Comparison of ENCODE assay signal across 16 cellular contexts in the genomic region with DNA sequence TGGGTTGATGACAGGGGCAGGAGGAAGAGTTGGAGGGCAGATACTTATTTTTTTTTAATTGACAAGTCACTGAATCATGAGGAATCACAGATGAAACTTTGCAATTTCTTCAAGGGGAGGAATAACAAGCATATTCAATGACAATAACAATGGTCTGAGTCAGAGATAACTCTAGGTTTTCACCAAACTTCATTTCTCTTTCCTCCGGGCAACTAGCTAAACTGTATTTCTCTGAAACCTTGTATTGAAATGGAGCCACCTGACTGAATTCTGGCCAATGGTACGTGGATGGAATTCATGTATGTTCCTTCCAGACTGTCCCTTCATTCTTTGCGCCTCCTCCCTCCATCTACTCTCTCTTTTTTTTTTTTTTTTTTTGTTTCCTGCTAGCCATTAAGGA.
A peak's percentile ranks its signal among the peaks of the same experiment; 100 is the strongest.
DNase-seq lines count a peak whose midpoint lies in the region; FAIRE-seq and TF ChIP-seq lines count a peak whose summit lies in the region.
"Had no signal": no experiment of that assay in that cellular context is flagged by ENCODE, and none has a peak within 500 bp of the region (broad histone marks: within the 10 kb centered on the region; RNA-seq: fewer than 3 reads in every experiment).

No MANE protein-coding gene starts in this region.

- no peaks in the 10 kb centered on the region for H3K9me2 ChIP-seq in GM23248 (ENCODE audit: insufficient read depth)

- no peak overlapping the region for H4K91ac ChIP-seq in H1 (replicated peaks; ENCODE audit: insufficient read length, low read length)

- H3K36me3 ChIP-seq in GM23248 (ENCODE audit: low read depth) (no peaks in the 10 kb centered on the region), H1 (ENCODE audit: control insufficient read depth in 2 of 4, insufficient read depth in 4 of 4, low read length in 3 of 4) (no peaks in the 10 kb centered on the region), endodermal cell (ENCODE audit: control insufficient read depth, insufficient read depth, low read length) (no peaks in the 10 kb centered on the region), BE2C (no peaks in the 10 kb centered on the region)
- H3K36me3 ChIP-seq: HAP-1 had no signal

- no peak overlapping the region for H3K4ac ChIP-seq in H1 (replicated peaks; ENCODE audit: insufficient read length, low read depth, low read length)

- no peak overlapping the region for H2BK12ac ChIP-seq in H1 (ENCODE audit: low read depth, low read length)

- TF ChIP-seq CTCF in H1 (IDR thresholded peaks at IDR 0.05; ENCODE audit: control extremely low read depth in 1 of 3, insufficient read depth in 1 of 3, low read depth in 1 of 3, low read length in 3 of 3) = no peak
- no peak for TF ChIP-seq CTCF in mesothelial cell of epicardium (IDR thresholded peaks at IDR 0.05; ENCODE audit: unreplicated experiment)
- no peak for TF ChIP-seq CTCF in endodermal cell (conservative IDR thresholded peaks at IDR 0.05)
- no peak for TF ChIP-seq CTCF in BE2C (IDR thresholded peaks at IDR 0.05; ENCODE audit: low read depth, low read length)

- H3K4me3 Mint-ChIP-seq in mesothelial cell of epicardium (no peak overlapping the region), endodermal cell (no peak overlapping the region)
- H3K4me3 Mint-ChIP-seq: CD8-positive, alpha-beta T cell had no signal

- H3K56ac ChIP-seq in H1 (replicated peaks; ENCODE audit: insufficient read length, low read depth, low read length) = no peak overlapping the region

- no peak overlapping the region for H2BK120ac ChIP-seq in H1 (replicated peaks; ENCODE audit: low read depth, low read length)

- TF ChIP-seq POLR2A in H1 (IDR thresholded peaks at IDR 0.05; ENCODE audit: control extremely low read depth in 1 of 2, low read depth in 2 of 2, low read length in 2 of 2) = no peak

- no peak overlapping the region for H3K4me3 ChIP-seq in GM23248
- H3K4me3 ChIP-seq in H1 (ENCODE audit: extremely low read depth in 1 of 4, insufficient read depth in 2 of 4, low read depth in 3 of 4, low read length in 4 of 4) = no peak overlapping the region
- no peak overlapping the region for H3K4me3 ChIP-seq in endodermal cell (ENCODE audit: low read length)
- H3K4me3 ChIP-seq in BE2C (ENCODE audit: low read depth, low read length) = no peak overlapping the region
- H3K4me3 ChIP-seq: HAP-1 had no signal

- in situ Hi-C loops in GM23248 (cut with MboI) = no loop called here

- peaks cover 16% of the 10 kb centered on the region; the same call in 1 of the 2 replicates for H3F3A ChIP-seq in GM23248 (ENCODE audit: insufficient read depth)

- H3K9me3 Mint-ChIP-seq in mesothelial cell of epicardium (no peaks in the 10 kb centered on the region), endodermal cell (peaks cover 1% of the 10 kb centered on the region)

- H3K23me2 ChIP-seq in H1 (ENCODE audit: low read depth, low read length) = no peaks in the 10 kb centered on the region

- WGBS in GM23248 (ENCODE audit: low coverage in 1 of 2, low lambda C conversion rate in 2 of 2, missing lambda C conversion rate in 2 of 2), 2 experiments = 79 to 82% methylated on average over 3 of the region's 3 CpGs
- WGBS in H1 (ENCODE audit: extremely low coverage in 1 of 2, insufficient coverage in 1 of 2, insufficient read length in 1 of 2, insufficient replicate concordance in 2 of 2, low coverage in 1 of 2, low lambda C conversion rate in 2 of 2, missing lambda C conversion rate in 1 of 2), 2 experiments = 80% methylated on average over 3 of the region's 3 CpGs; no CpG with 5 or more reads in 1 of the 2 experiments
- WGBS in endodermal cell (ENCODE audit: insufficient coverage in 1 of 2, insufficient read length in 1 of 2), 2 experiments = 80 to 95% methylated on average over 1 to 3 of the region's 3 CpGs

- no peak overlapping the region for H3K4me2 ChIP-seq in GM23248 (ENCODE audit: unreplicated experiment)
- no peak overlapping the region for H3K4me2 ChIP-seq in H1 (ENCODE audit: insufficient read depth in 1 of 2, low read depth in 2 of 2, low read length in 2 of 2)
- H3K4me2 ChIP-seq: KMS-11 had no signal

- CTCF ChIA-PET in H1 (lab: Charles Lee; ENCODE audit: partially characterized antibody) = no interaction called here

- H2AFZ ChIP-seq in GM23248 (peak overlapping the region; percentile 69), H1 (ENCODE audit: low read length) (0 out of 2 replicates have a peak overlapping the region, but pooled peaks have one; percentile 1)

- H3K4me1 ChIP-seq in GM23248 (ENCODE audit: insufficient read depth) = peaks cover 10% of the 10 kb centered on the region; the same call in 1 of the 2 replicates
- no peaks in the 10 kb centered on the region for H3K4me1 ChIP-seq in H1 (replicated peaks in 1 of 4; ENCODE audit: control insufficient read depth in 3 of 4, insufficient read depth in 4 of 4, low read length in 3 of 4)
- peaks cover 5% of the 10 kb centered on the region for H3K4me1 ChIP-seq in endodermal cell (ENCODE audit: control insufficient read depth, insufficient read depth, low read length)
- H3K4me1 ChIP-seq in BE2C = peaks cover 19% of the 10 kb centered on the region
- H3K4me1 ChIP-seq: HAP-1 had no signal

- no peaks in the 10 kb centered on the region for H3K79me2 ChIP-seq in GM23248 (ENCODE audit: insufficient read depth)
- H3K79me2 ChIP-seq in H1 (ENCODE audit: control insufficient read depth in 1 of 2, insufficient read depth in 2 of 2, low read length in 2 of 2) = no peaks in the 10 kb centered on the region

- no peak overlapping the region for H4K8ac ChIP-seq in H1 (ENCODE audit: extremely low read depth, insufficient read depth, low read length)

- TF ChIP-seq EP300 in H1 (IDR thresholded peaks at IDR 0.05; ENCODE audit: borderline replicate concordance in 1 of 2, low read depth in 2 of 2, low read length in 2 of 2) = no peak

- FAIRE-seq in H1 (lab: Jason Lieb, UNC) = no peak

- H3K9ac ChIP-seq in GM23248 (no peak overlapping the region), H1 (replicated peaks in 1 of 4; ENCODE audit: extremely low read depth in 1 of 4, low read depth in 3 of 4, low read length in 3 of 4) (no peak overlapping the region), endodermal cell (ENCODE audit: extremely low read depth, low read length, poor library complexity, severe bottlenecking) (no peak overlapping the region)
- H3K9ac ChIP-seq: KMS-11 had no signal

- no peak overlapping the region for H2BK20ac ChIP-seq in H1 (ENCODE audit: low read length)

- no peaks in the 10 kb centered on the region for H4K20me1 ChIP-seq in GM23248 (ENCODE audit: insufficient read depth)
- H4K20me1 ChIP-seq in H1 (replicated peaks in 1 of 2; ENCODE audit: control insufficient read depth in 1 of 2, insufficient read depth in 2 of 2, low read length in 2 of 2) = no peaks in the 10 kb centered on the region

- DNase-seq in GM23248 (peak; percentile 10), OCI-M1 (lab: John Stamatoyannopoulos, UW) (peak; percentile 13), H1 (ENCODE audit: low read depth in 1 of 2, low spot score in 2 of 2) (no peak), mesothelial cell of epicardium (ENCODE audit: low spot score in 2 of 2, unreplicated experiment in 2 of 2) (no peak), NCI-H1436 (lab: John Stamatoyannopoulos, UW) (no peak), endodermal cell (no peak), BE2C (no peak)
- DNase-seq: C1 segment of cervical spinal cord; CD8-positive, alpha-beta T cell; IMR-90; NCI-H1417; NCI-H187; NCI-H446; NCI-H526 treated with DMSO at 0.1 percent for 48 hours had no signal

- POLR2A ChIA-PET in H1 (lab: Charles Lee; ENCODE audit: partially characterized antibody) = interaction anchor here (0.7 kb wide), 1 partner anchor 93 kb away, joined by 3 read pairs; no protein-coding TSS in a partner anchor

- no peak overlapping the region for H3K27ac ChIP-seq in GM23248
- no peak overlapping the region for H3K27ac ChIP-seq in H1 (ENCODE audit: low read depth, low read length)
- H3K27ac ChIP-seq in endodermal cell (ENCODE audit: low read depth, low read length) = no peak overlapping the region
- H3K27ac ChIP-seq: KMS-11 had no signal

- H3K27me3 ChIP-seq in GM23248 (replicated peaks; ENCODE audit: insufficient read depth) = no peaks in the 10 kb centered on the region
- peaks cover 0 to 1% (median 0%) of the 10 kb centered on the region in 4 experiments; a peak in 1 of 7 replicates for H3K27me3 ChIP-seq in H1 (replicated peaks in 1 of 4; ENCODE audit: control insufficient read depth in 3 of 4, extremely low read depth in 1 of 4, insufficient read depth in 3 of 4, low read length in 3 of 4)
- H3K27me3 ChIP-seq in endodermal cell (ENCODE audit: control insufficient read depth, insufficient read depth, low read length, poor library complexity, severe bottlenecking) = no peaks in the 10 kb centered on the region
- no peaks in the 10 kb centered on the region for H3K27me3 ChIP-seq in BE2C

- H3K79me1 ChIP-seq in H1 (ENCODE audit: low read depth, low read length) = no peaks in the 10 kb centered on the region

- H2AK5ac ChIP-seq in H1 (ENCODE audit: low read depth, low read length) = no peak overlapping the region

- no peak for TF ChIP-seq RAD21 in H1 (IDR thresholded peaks at IDR 0.05 in 1 of 2, conservative IDR thresholded peaks at IDR 0.05 in 1 of 2; ENCODE audit: low read depth in 2 of 2, low read length in 2 of 2)

- H3K9me3 ChIP-seq in GM23248 (ENCODE audit: low read depth) (no peaks in the 10 kb centered on the region), H1 (ENCODE audit: insufficient read depth in 2 of 2, low read depth in 1 of 2, low read length in 1 of 2) (no peaks in the 10 kb centered on the region), endodermal cell (ENCODE audit: control insufficient read depth, low read length) (no peaks in the 10 kb centered on the region), BE2C (no peaks in the 10 kb centered on the region)
- H3K9me3 ChIP-seq: HAP-1 had no signal

- H3K14ac ChIP-seq in H1 (ENCODE audit: insufficient read length) = no peak overlapping the region

- H3K36me3 Mint-ChIP-seq in mesothelial cell of epicardium (no peaks in the 10 kb centered on the region), endodermal cell (ENCODE audit: low read depth) (no peaks in the 10 kb centered on the region)
- H3K36me3 Mint-ChIP-seq: CD8-positive, alpha-beta T cell had no signal

- H3K27ac Mint-ChIP-seq in mesothelial cell of epicardium = no peak overlapping the region
- H3K27ac Mint-ChIP-seq in endodermal cell = no peak overlapping the region
- H3K27ac Mint-ChIP-seq: CD8-positive, alpha-beta T cell had no signal

- no peak overlapping the region for H3K18ac ChIP-seq in H1 (ENCODE audit: extremely low read depth, low read length)

- H3K27me3 Mint-ChIP-seq in mesothelial cell of epicardium (ENCODE audit: low read depth) (no peaks in the 10 kb centered on the region), endodermal cell (ENCODE audit: insufficient read depth) (no peaks in the 10 kb centered on the region)

- H3K23ac ChIP-seq in H1 (ENCODE audit: insufficient read length) = no peak overlapping the region

- H3K4me1 Mint-ChIP-seq in mesothelial cell of epicardium (no peaks in the 10 kb centered on the region), endodermal cell (peaks cover 19% of the 10 kb centered on the region)

- H4K5ac ChIP-seq in H1 (ENCODE audit: insufficient read length, low read depth, low read length) = no peak overlapping the region

- no peak overlapping the region for H2BK5ac ChIP-seq in H1 (ENCODE audit: low read depth, low read length)

- H2BK15ac ChIP-seq in H1 (ENCODE audit: low read length) = no peak overlapping the region

TF ChIP-seq in H1, 55 proteins besides CTCF, POLR2A, EP300 and RAD21 (continues in another document):
- TF ChIP-seq RXRA (IDR thresholded peaks at IDR 0.05; ENCODE audit: insufficient read depth, low read depth, low read length) = no peak

Comparison
In these comparisons a context has a peak if more than half of its experiments do, and no peak if none do; other contexts are left out.
1. DNase-seq: peak in GM23248 (single experiment) and OCI-M1 (single experiment); none in H1 (0 of 2), mesothelial cell of epicardium (0 of 2), NCI-H1436 (single experiment), endodermal cell (single experiment) and BE2C (single experiment).